1 cellular context compared by ENCODE assay signal in genomic region chr19:5870986-5871394, GRCh38.
TF ChIP-seq lines count a peak whose summit lies in the region.

No MANE protein-coding gene starts in this region.

TF ChIP-seq in HepG2, 621 proteins besides CTCF, POLR2A, EP300 and RAD21 (continued from another document and continues in another):
- TF ChIP-seq MEIS1 (CRISPR knock-in tag; IDR thresholded peaks at IDR 0.05; ENCODE audit: borderline replicate concordance), result peak; percentile 82; the same call in 1 of the 2 replicates
- TF ChIP-seq RBM39 (IDR thresholded peaks at IDR 0.05; ENCODE audit: low read depth, low read length, poor library complexity, severe bottlenecking), result no peak
- no peak for TF ChIP-seq NONO (IDR thresholded peaks at IDR 0.05)
- peak; percentile 87 for TF ChIP-seq NONO (CRISPR knock-in tag; conservative IDR thresholded peaks at IDR 0.05)
- TF ChIP-seq ZNF597 (CRISPR knock-in tag; IDR thresholded peaks at IDR 0.05), result no peak
- peak; percentile 65; the same call in 1 of the 2 replicates for TF ChIP-seq SNAPC2 (CRISPR knock-in tag; IDR thresholded peaks at IDR 0.05)
- TF ChIP-seq ZNF580 (CRISPR knock-in tag; IDR thresholded peaks at IDR 0.05; ENCODE audit: borderline replicate concordance, low read depth), result peak; percentile 77
- no peak for TF ChIP-seq RARG (CRISPR knock-in tag; IDR thresholded peaks at IDR 0.05; ENCODE audit: low read depth)
- peak; percentile 98 for TF ChIP-seq FOXA3 (CRISPR knock-in tag; IDR thresholded peaks at IDR 0.05)
- TF ChIP-seq U2AF1 (optimal IDR thresholded peaks at IDR 0.05; ENCODE audit: low read depth, low read length), result no peak
- TF ChIP-seq ZBTB20 (CRISPR knock-in tag; IDR thresholded peaks at IDR 0.05; ENCODE audit: borderline replicate concordance, low read depth), result peak; percentile 92
- TF ChIP-seq THAP8 (CRISPR knock-in tag; IDR thresholded peaks at IDR 0.05; ENCODE audit: borderline replicate concordance), result no peak
- TF ChIP-seq ZNF619 (CRISPR knock-in tag; IDR thresholded peaks at IDR 0.05), result peak; percentile 43; the same call in 1 of the 2 replicates
- peak; percentile 87 for TF ChIP-seq ZNF609 (CRISPR knock-in tag; IDR thresholded peaks at IDR 0.05; ENCODE audit: borderline replicate concordance)
- no peak for TF ChIP-seq TBP (CRISPR knock-in tag; IDR thresholded peaks at IDR 0.05)
- no peak for TF ChIP-seq TERF1 (CRISPR knock-in tag; IDR thresholded peaks at IDR 0.05)
- TF ChIP-seq SNRNP70 (IDR thresholded peaks at IDR 0.05; ENCODE audit: low read depth, low read length), result no peak
- TF ChIP-seq NR2F1 (CRISPR knock-in tag; IDR thresholded peaks at IDR 0.05), result peak in 1 of 2 experiments; percentile 25; a peak in 1 of 4 replicates
- peak; percentile 94 for TF ChIP-seq HNF4G (IDR thresholded peaks at IDR 0.05; ENCODE audit: borderline replicate concordance, low read depth, low read length)
- peak; percentile 99 for TF ChIP-seq HNF4G (CRISPR knock-in tag; IDR thresholded peaks at IDR 0.05; ENCODE audit: borderline replicate concordance, low read depth)
- TF ChIP-seq THYN1 (CRISPR knock-in tag; IDR thresholded peaks at IDR 0.05; ENCODE audit: borderline replicate concordance, low read depth), result no peak
- peak; percentile 99 for TF ChIP-seq PAXIP1 (CRISPR knock-in tag; conservative IDR thresholded peaks at IDR 0.05)
- peak; percentile 37; the same call in 1 of the 2 replicates for TF ChIP-seq ATF7 (IDR thresholded peaks at IDR 0.05)
- TF ChIP-seq ATF7 (CRISPR knock-in tag; IDR thresholded peaks at IDR 0.05), result peak; percentile 87; the same call in 1 of the 2 replicates
- peak; percentile 95 for TF ChIP-seq TBX2 (CRISPR knock-in tag; IDR thresholded peaks at IDR 0.05; ENCODE audit: borderline replicate concordance)
- TF ChIP-seq ZNF263 (CRISPR knock-in tag; IDR thresholded peaks at IDR 0.05), result peak; percentile 53
- TF ChIP-seq ZMYM4 (CRISPR knock-in tag; IDR thresholded peaks at IDR 0.05), result peak; percentile 85
- TF ChIP-seq MXD3 (CRISPR knock-in tag; IDR thresholded peaks at IDR 0.05), result peak; percentile 48; the same call in 1 of the 2 replicates
- no peak for TF ChIP-seq ATAD3A (CRISPR knock-in tag; IDR thresholded peaks at IDR 0.05)
- no peak for TF ChIP-seq CAMTA2 (CRISPR knock-in tag; IDR thresholded peaks at IDR 0.05; ENCODE audit: borderline replicate concordance)
- TF ChIP-seq ZFAT (CRISPR knock-in tag; conservative IDR thresholded peaks at IDR 0.05), result no peak
- TF ChIP-seq KDM5B (CRISPR knock-in tag; IDR thresholded peaks at IDR 0.05; ENCODE audit: borderline replicate concordance), result no peak
- 0 out of 2 replicates have a peak, but pooled peaks have one; percentile 52 for TF ChIP-seq ZFP36L2 (CRISPR knock-in tag; IDR thresholded peaks at IDR 0.05)
- TF ChIP-seq CSRNP2 (CRISPR knock-in tag; conservative IDR thresholded peaks at IDR 0.05; ENCODE audit: low read depth), result no peak
- peak; percentile 99 for TF ChIP-seq ZNF770 (CRISPR knock-in tag; IDR thresholded peaks at IDR 0.05)
- no peak for TF ChIP-seq FOSL1 (CRISPR knock-in tag; IDR thresholded peaks at IDR 0.05; ENCODE audit: borderline replicate concordance)
- peak; percentile 70; the same call in 1 of the 2 replicates for TF ChIP-seq WIZ (CRISPR knock-in tag; IDR thresholded peaks at IDR 0.05)
- peak; percentile 67 for TF ChIP-seq MED8 (CRISPR knock-in tag; IDR thresholded peaks at IDR 0.05; ENCODE audit: insufficient replicate concordance)
- TF ChIP-seq ATF2 (CRISPR knock-in tag; IDR thresholded peaks at IDR 0.05), result peak; percentile 94
- no peak for TF ChIP-seq E2F1 (CRISPR knock-in tag; IDR thresholded peaks at IDR 0.05)
- peak; percentile 32; the same call in 1 of the 2 replicates for TF ChIP-seq SMC3 (IDR thresholded peaks at IDR 0.05; ENCODE audit: low read length)
- peak; percentile 83; the same call in 1 of the 2 replicates for TF ChIP-seq ZNF724P (CRISPR knock-in tag; IDR thresholded peaks at IDR 0.05; ENCODE audit: borderline replicate concordance)
